In the genomic region with DNA sequence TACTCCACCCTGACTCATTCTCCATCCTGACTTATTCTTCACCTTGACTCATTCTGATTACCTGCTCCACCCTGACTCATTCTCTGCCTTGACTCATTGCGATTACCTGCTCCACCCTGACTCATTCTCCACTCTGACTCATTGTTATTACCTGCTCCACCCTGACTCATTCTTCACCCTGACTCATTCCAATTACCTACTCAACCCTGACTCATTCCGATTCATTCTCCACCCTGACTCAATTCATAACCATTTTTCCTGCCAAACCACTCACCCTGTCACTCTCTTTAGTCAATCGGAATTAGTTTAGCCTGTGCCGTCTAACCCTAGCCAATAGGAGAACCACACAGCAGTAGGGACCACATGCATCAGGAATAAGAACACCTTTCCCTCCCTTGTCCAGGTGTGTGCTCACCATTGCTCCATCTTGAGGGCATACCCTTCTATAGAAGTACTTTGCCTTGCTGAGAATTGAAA, we compare ENCODE assay signal across 12 cellular contexts.
DNase-seq lines count a peak whose midpoint lies in the region; ATAC-seq, FAIRE-seq and TF ChIP-seq lines count a peak whose summit lies in the region.
"Had no signal": no experiment of that assay in that cellular context is flagged by ENCODE, and none has a peak within 500 bp of the region (broad histone marks: within the 10 kb centered on the region; RNA-seq: fewer than 3 reads in every experiment).

No MANE protein-coding gene starts in this region.

- no peak for TF ChIP-seq POLR2A in H54 (IDR thresholded peaks at IDR 0.05; ENCODE audit: low read depth, low read length)

- no peak for TF ChIP-seq CTCF in choroid plexus epithelial cell (conservative IDR thresholded peaks at IDR 0.05; ENCODE audit: low read depth, low read length)

- peaks cover 3% of the 10 kb centered on the region; the same call in 1 of the 2 replicates for H3K9me3 ChIP-seq in MG63

- no peak for FAIRE-seq in H54 (lab: Jason Lieb, UNC)
- no peak for FAIRE-seq in HTR-8/SVneo (lab: Jason Lieb, UNC)

- H3K27me3 ChIP-seq in MG63: no peaks in the 10 kb centered on the region
- H3K27me3 ChIP-seq: cardiac muscle cell had no signal

- H3K9me3 Mint-ChIP-seq in stimulated activated naive CD8-positive, alpha-beta T cell treated with anti-CD3 and anti-CD28 coated beads, Interleukin-15, amount 100 ng/mL, for 72 hours: peaks cover 12 to 24% of the 10 kb centered on the region in 2 donors

- peak in 2 of 3 donors; percentile 9 to 23 for DNase-seq in stimulated activated CD4-positive, alpha-beta T cell treated with anti-CD3 and anti-CD28 coated beads, Interleukin-12 subunit alpha, Interleukin-12 subunit beta, amount 100 ng/mL, for 48 hours (ENCODE audit: low read depth in 2 of 3, low spot score in 1 of 3)
- DNase-seq in stimulated activated CD4-positive, alpha-beta T cell treated with anti-CD3 and anti-CD28 coated beads, Interleukin-2, amount 100 ng/mL, for 24 hours: no peak
- DNase-seq in MG63: peak; percentile 24
- DNase-seq in choroid plexus epithelial cell (ENCODE audit: low read depth): peak; percentile 49
- DNase-seq in stimulated activated naive CD8-positive, alpha-beta T cell treated with anti-CD3 and anti-CD28 coated beads, Interleukin-15, amount 100 ng/mL, for 72 hours: peak in 1 of 2 donors; percentile 9
- no peak for DNase-seq in H54 (ENCODE audit: insufficient read length, low spot score)
- DNase-seq in amniotic stem cell (lab: John Stamatoyannopoulos, UW): no peak
- no peak for DNase-seq in HTR-8/SVneo (ENCODE audit: insufficient read length, low spot score)
- DNase-seq: SHP77, substantia nigra had no signal

- H3K27ac Mint-ChIP-seq in stimulated activated naive CD8-positive, alpha-beta T cell treated with anti-CD3 and anti-CD28 coated beads, Interleukin-15, amount 100 ng/mL, for 72 hours: no peak overlapping the region

- H3K4me3 Mint-ChIP-seq in stimulated activated naive CD8-positive, alpha-beta T cell treated with anti-CD3 and anti-CD28 coated beads, Interleukin-15, amount 100 ng/mL, for 72 hours: no peak overlapping the region

- ATAC-seq in stimulated activated naive CD8-positive, alpha-beta T cell treated with anti-CD3 and anti-CD28 coated beads, Interleukin-15, amount 100 ng/mL, for 72 hours: peak; percentile 78

- no peak overlapping the region for H3K4me3 ChIP-seq in MG63
- H3K4me3 ChIP-seq in choroid plexus epithelial cell (ENCODE audit: low read depth, low read length): no peak overlapping the region
- H3K4me3 ChIP-seq: cardiac muscle cell, skin epidermis had no signal

- H3K4me1 Mint-ChIP-seq in stimulated activated naive CD8-positive, alpha-beta T cell treated with anti-CD3 and anti-CD28 coated beads, Interleukin-15, amount 100 ng/mL, for 72 hours: no peaks in the 10 kb centered on the region

- no peaks in the 10 kb centered on the region for H3K36me3 ChIP-seq in MG63
- H3K36me3 ChIP-seq: cardiac muscle cell had no signal

- H3K27me3 Mint-ChIP-seq in stimulated activated naive CD8-positive, alpha-beta T cell treated with anti-CD3 and anti-CD28 coated beads, Interleukin-15, amount 100 ng/mL, for 72 hours: no peaks in the 10 kb centered on the region

Comparison
In these comparisons a context has a peak if more than half of its experiments do, and no peak if none do; other contexts are left out.
1. DNase-seq: peak in stimulated activated CD4-positive, alpha-beta T cell treated with anti-CD3 and anti-CD28 coated beads, Interleukin-12 subunit alpha, Interleukin-12 subunit beta, amount 100 ng/mL, for 48 hours (2 of 3), MG63 (single experiment) and choroid plexus epithelial cell (single experiment); none in stimulated activated CD4-positive, alpha-beta T cell treated with anti-CD3 and anti-CD28 coated beads, Interleukin-2, amount 100 ng/mL, for 24 hours (0 of 2), H54 (single experiment), amniotic stem cell (single experiment) and HTR-8/SVneo (single experiment).